In genomic region chr1:160720366-160720765, GRCh38 we compare ENCODE assay signal across 31 cellular contexts. TPM values are rescaled to one million over a fixed set of nuclear protein-coding genes. Genes with fewer than 3 reads are reported as not detected.
DNase-seq lines count a peak whose midpoint lies in the region; ATAC-seq and TF ChIP-seq lines count a peak whose summit lies in the region.
"Had no signal": no experiment of that assay in that cellular context is flagged by ENCODE, and none has a peak within 500 bp of the region (broad histone marks: within the 10 kb centered on the region; RNA-seq: fewer than 3 reads in every experiment).

No MANE protein-coding gene starts in this region.

- H3K27ac ChIP-seq in smooth muscle cell (ENCODE audit: low read depth), result peak overlapping the region; percentile 7
- H3K27ac ChIP-seq: esophagus muscularis mucosa, gastrocnemius medialis, hepatocyte, ovary, VCaP had no signal

- H3K9me3 Mint-ChIP-seq in stimulated activated naive CD8-positive, alpha-beta T cell treated with anti-CD3 and anti-CD28 coated beads, Interleukin-15, Interleukin-2, amounts not matched to agents 100 ng/mL and 50 ng/mL, for 24 hours, result no peaks in the 10 kb centered on the region
- H3K9me3 Mint-ChIP-seq: activated T-cell treated with anti-CD3 and anti-CD28 coated beads, Interleukin-2, amount 50 U/mL, for 24 hours; effector memory CD8-positive, alpha-beta T cell had no signal

- H3K9me3 ChIP-seq in smooth muscle cell (replicated peaks; ENCODE audit: low read depth), result no peaks in the 10 kb centered on the region
- H3K9me3 ChIP-seq: esophagus muscularis mucosa, gastrocnemius medialis, ovary had no signal

- H3K27ac Mint-ChIP-seq in stimulated activated naive CD8-positive, alpha-beta T cell treated with anti-CD3 and anti-CD28 coated beads, Interleukin-15, Interleukin-2, amounts not matched to agents 100 ng/mL and 50 ng/mL, for 24 hours, result peak overlapping the region; percentile 54
- H3K27ac Mint-ChIP-seq: activated T-cell treated with anti-CD3 and anti-CD28 coated beads, Interleukin-2, amount 50 U/mL, for 24 hours; nephron had no signal

- no peaks in the 10 kb centered on the region for H3K36me3 ChIP-seq in smooth muscle cell (ENCODE audit: low read depth)
- H3K36me3 ChIP-seq: esophagus muscularis mucosa, gastrocnemius medialis, ovary had no signal

- no peaks in the 10 kb centered on the region for H3K36me3 Mint-ChIP-seq in stimulated activated naive CD8-positive, alpha-beta T cell treated with anti-CD3 and anti-CD28 coated beads, Interleukin-15, Interleukin-2, amounts not matched to agents 100 ng/mL and 50 ng/mL, for 24 hours (ENCODE audit: low read depth)

- no peak overlapping the region for H3K4me3 Mint-ChIP-seq in stimulated activated naive CD8-positive, alpha-beta T cell treated with anti-CD3 and anti-CD28 coated beads, Interleukin-15, Interleukin-2, amounts not matched to agents 100 ng/mL and 50 ng/mL, for 24 hours
- H3K4me3 Mint-ChIP-seq: activated T-cell treated with anti-CD3 and anti-CD28 coated beads, Interleukin-2, amount 50 U/mL, for 24 hours; effector memory CD8-positive, alpha-beta T cell; nephron had no signal

- H3K9ac ChIP-seq in smooth muscle cell (ENCODE audit: low read depth), result no peak overlapping the region

- H3K27me3 Mint-ChIP-seq in stimulated activated naive CD8-positive, alpha-beta T cell treated with anti-CD3 and anti-CD28 coated beads, Interleukin-15, Interleukin-2, amounts not matched to agents 100 ng/mL and 50 ng/mL, for 24 hours, result no peaks in the 10 kb centered on the region
- H3K27me3 Mint-ChIP-seq: activated T-cell treated with anti-CD3 and anti-CD28 coated beads, Interleukin-2, amount 50 U/mL, for 24 hours; effector memory CD8-positive, alpha-beta T cell had no signal

- no peak for ATAC-seq in stimulated activated naive CD8-positive, alpha-beta T cell treated with anti-CD3 and anti-CD28 coated beads, Interleukin-15, Interleukin-2, amounts not matched to agents 100 U/mL and 50 U/mL, for 24 hours
- no peak for ATAC-seq in GM18517 (IDR thresholded peaks at IDR 0.05; ENCODE audit: unreplicated experiment)
- ATAC-seq: effector memory CD8-positive, alpha-beta T cell; gastrocnemius medialis; HepG2 had no signal

- no peaks in the 10 kb centered on the region for H3F3A ChIP-seq in smooth muscle cell (ENCODE audit: low read depth)

- 3% methylated on average over 1 of the region's 1 CpG for WGBS in smooth muscle cell (ENCODE audit: low lambda C conversion rate)

- no peaks in the 10 kb centered on the region for H4K20me1 ChIP-seq in smooth muscle cell (ENCODE audit: low read depth)

- no peaks in the 10 kb centered on the region for H3K79me2 ChIP-seq in smooth muscle cell (ENCODE audit: low read depth)
- H3K79me2 ChIP-seq: hepatocyte had no signal

- no peak overlapping the region for H3K4me3 ChIP-seq in smooth muscle cell
- H3K4me3 ChIP-seq: coronary artery, esophagus muscularis mucosa, gastrocnemius medialis, hepatocyte, ovary had no signal

- no peak for TF ChIP-seq CTCF in smooth muscle cell (IDR thresholded peaks at IDR 0.05; ENCODE audit: borderline replicate concordance, insufficient read depth, poor library complexity, severe bottlenecking)

- H3K27me3 ChIP-seq in smooth muscle cell (ENCODE audit: low read depth), result no peaks in the 10 kb centered on the region
- H3K27me3 ChIP-seq: gastrocnemius medialis, hepatocyte, ovary had no signal

- H3K4me1 Mint-ChIP-seq in stimulated activated naive CD8-positive, alpha-beta T cell treated with anti-CD3 and anti-CD28 coated beads, Interleukin-15, Interleukin-2, amounts not matched to agents 100 ng/mL and 50 ng/mL, for 24 hours (ENCODE audit: low read depth), result peaks cover 69% of the 10 kb centered on the region
- H3K4me1 Mint-ChIP-seq: nephron had no signal

- DNase-seq in stimulated activated naive CD8-positive, alpha-beta T cell treated with anti-CD3 and anti-CD28 coated beads, Interleukin-15, Interleukin-2, amounts not matched to agents 100 U/mL and 50 U/mL, for 24 hours, result no peak
- DNase-seq in amniotic epithelial cell (ENCODE audit: low read depth), result peak; percentile 8
- DNase-seq in foreskin melanocyte, result peak; percentile 71
- DNase-seq in smooth muscle cell (lab: John Stamatoyannopoulos, UW; ENCODE audit: unreplicated experiment), result no peak
- no peak for DNase-seq in DMS53 (lab: John Stamatoyannopoulos, UW)
- no peak for DNase-seq in AG20443 (ENCODE audit: low spot score)
- DNase-seq: ACHN; activated CD4-positive, alpha-beta T cell treated with anti-CD3 and anti-CD28 coated beads for 4 hours; activated gamma-delta T cell; activated T-cell treated with anti-CD3 and anti-CD28 coated beads, Interleukin-2, amount 50 U/mL, for 24 hours; amygdala; DND-41; effector memory CD8-positive, alpha-beta T cell; gastrocnemius medialis; Kasumi-1; NCI-H187 treated with DMSO at 0.1 percent for 48 hours; NCI-H526 treated with DMSO at 0.1 percent for 48 hours; ovary; retina; SHP77; stimulated activated CD4-positive, alpha-beta T cell treated with anti-CD3 and anti-CD28 coated beads, Interleukin-2, amount 100 ng/mL, for 48 hours; T-helper 9 cell had no signal

- H2AFZ ChIP-seq in smooth muscle cell (ENCODE audit: low read depth), result no peak overlapping the region
- H2AFZ ChIP-seq: hepatocyte had no signal

- H3K4me1 ChIP-seq in smooth muscle cell (ENCODE audit: low read depth), result no peaks in the 10 kb centered on the region
- H3K4me1 ChIP-seq: esophagus muscularis mucosa, gastrocnemius medialis had no signal

- H3K4me2 ChIP-seq in smooth muscle cell, result no peak overlapping the region
- H3K4me2 ChIP-seq: hepatocyte had no signal

RNA-seq across cellular contexts. Expression of gene CD48, which starts 8.7 kb away (rescaled TPM):
- not detected in 2 replicates for total RNA-seq in smooth muscle cell
- 0.37 TPM in 1 of 2 replicates, not detected in the other for polyA plus RNA-seq in smooth muscle cell
- total RNA-seq: HepG2 had no signal
- polyA plus RNA-seq: BJ, hepatocyte, HepG2 had no signal

RNA-seq across cellular contexts. Expression of gene SLAMF7, which starts 18.7 kb away (rescaled TPM):
- not detected in 2 replicates for total RNA-seq in smooth muscle cell
- polyA plus RNA-seq in smooth muscle cell, result 0.38 TPM in 1 of 2 replicates, not detected in the other
- total RNA-seq: HepG2 had no signal
- polyA plus RNA-seq: BJ, hepatocyte, HepG2 had no signal

Comparison
In these comparisons a context has a peak if more than half of its experiments do, and no peak if none do; other contexts are left out.
1. DNase-seq: peak in amniotic epithelial cell (single experiment) and foreskin melanocyte (single experiment); none in stimulated activated naive CD8-positive, alpha-beta T cell treated with anti-CD3 and anti-CD28 coated beads, Interleukin-15, Interleukin-2, amounts not matched to agents 100 U/mL and 50 U/mL, for 24 hours (single experiment), smooth muscle cell (single experiment), DMS53 (single experiment) and AG20443 (single experiment).